ENCODE assay signal across 1 cellular context in genomic region chr2:73259704-73260337, GRCh38.
TF ChIP-seq lines count a peak whose summit lies in the region.

No MANE protein-coding gene starts in this region.

TF ChIP-seq in HepG2, 621 proteins besides CTCF, POLR2A, EP300 and RAD21:
- TF ChIP-seq SP4 (CRISPR knock-in tag; IDR thresholded peaks at IDR 0.05) (peak; percentile 3; the same call in 1 of the 2 replicates), ZNF777 (CRISPR knock-in tag; IDR thresholded peaks at IDR 0.05) (0 out of 2 replicates have a peak, but pooled peaks have one; percentile 5), ASH2L (IDR thresholded peaks at IDR 0.05; ENCODE audit: insufficient read length, low read depth, low read length) (no peak), ZNF34 (CRISPR knock-in tag; IDR thresholded peaks at IDR 0.05; ENCODE audit: borderline replicate concordance) (no peak), NONO (IDR thresholded peaks at IDR 0.05) (no peak), NONO (CRISPR knock-in tag; conservative IDR thresholded peaks at IDR 0.05) (0 out of 2 replicates have a peak, but pooled peaks have one; percentile 17), NFKB2 (CRISPR knock-in tag; IDR thresholded peaks at IDR 0.05; ENCODE audit: borderline replicate concordance) (peak; percentile 12; the same call in 1 of the 2 replicates), HOXA3 (CRISPR knock-in tag; IDR thresholded peaks at IDR 0.05) (0 out of 2 replicates have a peak, but pooled peaks have one; percentile 17), FOXO4 (CRISPR knock-in tag; conservative IDR thresholded peaks at IDR 0.05) (0 out of 2 replicates have a peak, but pooled peaks have one; percentile 73), ZFP37 (CRISPR knock-in tag; IDR thresholded peaks at IDR 0.05; ENCODE audit: borderline replicate concordance) (no peak), ZNF280D (CRISPR knock-in tag; IDR thresholded peaks at IDR 0.05) (no peak)
